In the genomic region with DNA sequence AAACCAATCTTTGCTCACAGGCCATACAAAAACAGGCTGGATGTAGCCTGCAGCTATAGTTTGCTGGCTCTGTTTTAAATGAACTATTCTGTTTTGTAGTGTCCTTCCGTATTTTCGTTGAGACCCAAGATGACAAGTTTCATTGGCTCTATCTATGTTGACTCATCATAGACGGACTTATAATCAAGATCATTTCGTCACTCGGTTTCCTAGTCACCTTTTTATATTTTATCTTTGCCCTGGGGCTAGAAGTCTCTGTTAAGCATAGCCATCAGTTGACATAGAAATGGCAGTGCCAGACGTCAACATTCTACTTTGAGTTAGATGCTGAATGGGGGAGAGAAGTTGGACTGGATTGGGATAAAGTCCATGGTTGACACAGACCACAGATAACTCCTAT, we compare ENCODE assay signal across 17 cellular contexts. TPM values are rescaled to one million over a fixed set of nuclear protein-coding genes. Genes with fewer than 3 reads are reported as not detected.
DNase-seq lines count a peak whose midpoint lies in the region; ATAC-seq and TF ChIP-seq lines count a peak whose summit lies in the region.
"Had no signal": no experiment of that assay in that cellular context is flagged by ENCODE, and none has a peak within 500 bp of the region (broad histone marks: within the 10 kb centered on the region; RNA-seq: fewer than 3 reads in every experiment).

No MANE protein-coding gene starts in this region.

- H3K14ac ChIP-seq in trophoblast cell (ENCODE audit: low read length) = no peak overlapping the region

- no peak overlapping the region for H2BK12ac ChIP-seq in trophoblast cell (ENCODE audit: low read length)

- H3K9me2 ChIP-seq in Karpas-422 (replicated peaks; ENCODE audit: insufficient read depth, low read length) = no peaks in the 10 kb centered on the region
- no peaks in the 10 kb centered on the region for H3K9me2 ChIP-seq in Loucy (replicated peaks; ENCODE audit: low read depth, low read length)

- H3K23ac ChIP-seq in trophoblast cell (ENCODE audit: low read length) = no peak overlapping the region

- peaks cover 92% of the 10 kb centered on the region for H3K79me2 ChIP-seq in Karpas-422 (ENCODE audit: low read length)
- peaks cover 94% of the 10 kb centered on the region for H3K79me2 ChIP-seq in Loucy (ENCODE audit: insufficient read depth, low read length)
- H3K79me2 ChIP-seq in trophoblast cell (ENCODE audit: control insufficient read depth, insufficient read depth, low read length, poor library complexity) = no peaks in the 10 kb centered on the region

- DNase-seq in Karpas-422 (no peak), islet precursor cell (peak; percentile 11), trophoblast cell (peak; percentile 29 to 92), H4 (ENCODE audit: low spot score) (no peak)
- DNase-seq in activated CD4-positive, alpha-beta T cell treated with anti-CD3 and anti-CD28 coated beads, Interleukin-2, amount 50 U/mL, for 4 hours = no peak
- DNase-seq: Caco-2; CD4-positive, CD25-positive, alpha-beta regulatory T cell; CD8-positive, alpha-beta T cell; DMS153; DND-41; GOT3; H7; HCEC 1CT had no signal

- WGBS in trophoblast cell (ENCODE audit: extremely low coverage, insufficient coverage, insufficient read length) = no CpG with 5 or more reads among the region's 6 CpGs

- no peaks in the 10 kb centered on the region for H3K27me3 ChIP-seq in Karpas-422 (ENCODE audit: low read length)
- no peaks in the 10 kb centered on the region for H3K27me3 ChIP-seq in Loucy (ENCODE audit: insufficient read depth, low read length, poor library complexity, severe bottlenecking)
- peaks cover 4% of the 10 kb centered on the region for H3K27me3 ChIP-seq in trophoblast cell (ENCODE audit: insufficient read depth, low read length)

- no peak overlapping the region for H2AK5ac ChIP-seq in trophoblast cell (ENCODE audit: low read length)

- H3K4me3 ChIP-seq in Karpas-422 (ENCODE audit: low read length) (no peak overlapping the region), Loucy (ENCODE audit: low read length, poor library complexity, severe bottlenecking) (peak overlapping the region; percentile 58), trophoblast cell (ENCODE audit: low read depth, low read length) (no peak overlapping the region)
- H3K4me3 ChIP-seq: BLaER1 had no signal

- H4K91ac ChIP-seq in trophoblast cell (ENCODE audit: low read depth, low read length) = no peak overlapping the region

- peaks cover 49% of the 10 kb centered on the region; the same call in 1 of the 2 replicates for H4K20me1 ChIP-seq in Karpas-422 (ENCODE audit: insufficient read depth, low read depth, low read length)
- peaks cover 31% of the 10 kb centered on the region for H4K20me1 ChIP-seq in Loucy (ENCODE audit: insufficient read depth, low read length, poor library complexity, severe bottlenecking)

- H3K79me1 ChIP-seq in trophoblast cell (ENCODE audit: low read length) = no peaks in the 10 kb centered on the region

- TF ChIP-seq CTCF in Loucy (conservative IDR thresholded peaks at IDR 0.05; ENCODE audit: low read length) = no peak

- H2AFZ ChIP-seq in Karpas-422 (ENCODE audit: low read length) (no peak overlapping the region), Loucy (ENCODE audit: low read length) (no peak overlapping the region), trophoblast cell (ENCODE audit: insufficient read depth, low read length, poor library complexity) (no peak overlapping the region)

- H3K27ac ChIP-seq in Karpas-422 (ENCODE audit: low read length) = peak overlapping the region; percentile 63; the same call in 1 of the 2 replicates
- no peak overlapping the region for H3K27ac ChIP-seq in trophoblast cell (ENCODE audit: low read depth, low read length)
- H3K27ac ChIP-seq: BLaER1, C4-2B had no signal

- H3K4ac ChIP-seq in trophoblast cell (ENCODE audit: low read depth, low read length) = no peak overlapping the region

- no peak overlapping the region for H4K8ac ChIP-seq in trophoblast cell (ENCODE audit: low read depth, low read length)

- H3K36me3 ChIP-seq in Karpas-422 (ENCODE audit: insufficient read depth, low read length) (peaks cover 32% of the 10 kb centered on the region; the same call in 1 of the 2 replicates), Loucy (ENCODE audit: insufficient read depth, low read length) (no peaks in the 10 kb centered on the region), trophoblast cell (ENCODE audit: control insufficient read depth in 1 of 2, insufficient read depth in 2 of 2, low read length in 2 of 2) (no peaks in the 10 kb centered on the region)
- H3K36me3 ChIP-seq: BLaER1 had no signal

- peaks cover 84% of the 10 kb centered on the region for H3K4me1 ChIP-seq in Karpas-422 (ENCODE audit: low read length)
- peaks cover 82% of the 10 kb centered on the region for H3K4me1 ChIP-seq in Loucy (ENCODE audit: insufficient read depth, low read length, poor library complexity, severe bottlenecking)
- H3K4me1 ChIP-seq in trophoblast cell (ENCODE audit: control insufficient read depth in 1 of 2, insufficient read depth in 2 of 2, low read length in 2 of 2) = peaks cover 0 to 2% of the 10 kb centered on the region in 2 experiments
- H3K4me1 ChIP-seq: Caco-2 had no signal

- no peak for ATAC-seq in GM18907 (IDR thresholded peaks at IDR 0.05; ENCODE audit: unreplicated experiment)
- ATAC-seq: CD8-positive, alpha-beta T cell had no signal

- no peak overlapping the region for H2BK120ac ChIP-seq in trophoblast cell (ENCODE audit: insufficient read depth, low read length, poor library complexity)

- H3K4me2 ChIP-seq in Karpas-422 (ENCODE audit: low read depth, low read length, poor library complexity, severe bottlenecking) = no peak overlapping the region
- peak overlapping the region; percentile 98 for H3K4me2 ChIP-seq in Loucy (ENCODE audit: low read depth, low read length, poor library complexity, severe bottlenecking)
- H3K4me2 ChIP-seq in trophoblast cell (ENCODE audit: low read length) = no peak overlapping the region
- H3K4me2 ChIP-seq: BLaER1 had no signal

- no peak overlapping the region for H4K12ac ChIP-seq in trophoblast cell (ENCODE audit: low read depth, low read length)

- H3K9me3 ChIP-seq in Karpas-422 (ENCODE audit: low read length) = no peaks in the 10 kb centered on the region
- no peaks in the 10 kb centered on the region for H3K9me3 ChIP-seq in Loucy (ENCODE audit: insufficient read depth, low read depth, low read length)
- no peaks in the 10 kb centered on the region for H3K9me3 ChIP-seq in trophoblast cell (ENCODE audit: insufficient read depth, low read depth, low read length)
- H3K9me3 ChIP-seq: BLaER1, Caco-2 had no signal

- no peaks in the 10 kb centered on the region for H3F3A ChIP-seq in Loucy (ENCODE audit: low read depth)

- H3K18ac ChIP-seq in trophoblast cell (ENCODE audit: low read length) = no peak overlapping the region

- H2BK5ac ChIP-seq in trophoblast cell (ENCODE audit: low read depth, low read length, poor library complexity) = no peak overlapping the region

- H3K9ac ChIP-seq in Karpas-422 (ENCODE audit: low read length) = no peak overlapping the region
- peak overlapping the region; percentile 22 for H3K9ac ChIP-seq in Loucy (ENCODE audit: low read depth, low read length, poor library complexity, severe bottlenecking)
- H3K9ac ChIP-seq in trophoblast cell (ENCODE audit: low read length) = no peak overlapping the region
- H3K9ac ChIP-seq: BLaER1 had no signal

RNA-seq across cellular contexts. Expression of a gene that starts 4.8 kb away (rescaled TPM):
- 69.0 and 92.4 TPM in 2 replicates for total RNA-seq in Karpas-422 (2014; rRNA removed; shearing (Covaris generic); ENCODE audit: low replicate concordance)
- polyA plus RNA-seq in trophoblast cell (2013) = 4.0 and 4.1 TPM in 2 replicates
- 2.4 and 6.3 TPM in 2 replicates for total RNA-seq in H4 (2014; rRNA removed; shearing (Covaris generic))

Comparison
In these comparisons a context has a peak if more than half of its experiments do, and no peak if none do; other contexts are left out.
1. DNase-seq: peak in islet precursor cell (single experiment) and trophoblast cell (2 of 2); none in Karpas-422 (single experiment), activated CD4-positive, alpha-beta T cell treated with anti-CD3 and anti-CD28 coated beads, Interleukin-2, amount 50 U/mL, for 4 hours (0 of 2) and H4 (single experiment).